15 cellular contexts compared by ENCODE assay signal in genomic region chr12:26648584-26648983, GRCh38.
A peak's percentile ranks its signal among the peaks of the same experiment; 100 is the strongest.
DNase-seq lines count a peak whose midpoint lies in the region; FAIRE-seq and TF ChIP-seq lines count a peak whose summit lies in the region.
"Had no signal": no experiment of that assay in that cellular context is flagged by ENCODE, and none has a peak within 500 bp of the region (broad histone marks: within the 10 kb centered on the region; RNA-seq: fewer than 3 reads in every experiment).

No MANE protein-coding gene starts in this region.

- H3K4me1 ChIP-seq in GM23248 (ENCODE audit: insufficient read depth) (peaks cover 26% of the 10 kb centered on the region), skeletal muscle satellite cell (ENCODE audit: control insufficient read depth, insufficient read depth, low read length) (peaks cover 27% of the 10 kb centered on the region), small intestine (ENCODE audit: control insufficient read depth in 2 of 2, insufficient read depth in 1 of 2, low read depth in 1 of 2, low read length in 1 of 2) (no peaks in the 10 kb centered on the region)
- no peaks in the 10 kb centered on the region for H3K4me1 ChIP-seq in CD8-positive, alpha-beta memory T cell (ENCODE audit: insufficient read depth, low read length)

- no peaks in the 10 kb centered on the region for H3K9me2 ChIP-seq in GM23248 (ENCODE audit: insufficient read depth)

- H3K36me3 ChIP-seq in GM23248 (ENCODE audit: low read depth), result no peaks in the 10 kb centered on the region
- no peaks in the 10 kb centered on the region for H3K36me3 ChIP-seq in skeletal muscle satellite cell (ENCODE audit: insufficient read depth, low read length)
- H3K36me3 ChIP-seq in WERI-Rb-1, result no peaks in the 10 kb centered on the region
- peaks cover 0 to 3% of the 10 kb centered on the region in 2 donors for H3K36me3 ChIP-seq in small intestine (ENCODE audit: control insufficient read depth in 2 of 2, insufficient read depth in 2 of 2, low read length in 2 of 2)
- no peaks in the 10 kb centered on the region for H3K36me3 ChIP-seq in CD8-positive, alpha-beta memory T cell (ENCODE audit: insufficient read depth, low read length)

- peak overlapping the region; percentile 54 for H3K4me2 ChIP-seq in GM23248 (ENCODE audit: unreplicated experiment)
- H3K4me2 ChIP-seq in skeletal muscle satellite cell (ENCODE audit: low read length), result peak overlapping the region; percentile 60

- in situ Hi-C loops in GM23248 (cut with MboI), result no loop called here

- H3K9me3 Mint-ChIP-seq in CD8-positive, alpha-beta memory T cell, result peaks cover 0 to 8% (median 4%) of the 10 kb centered on the region in 5 donors

- POLR2A ChIA-PET in CD8-positive, alpha-beta memory T cell (lab: Charles Lee), result no interaction called here

- TF ChIP-seq CTCF in fibroblast of the aortic adventitia (IDR thresholded peaks at IDR 0.05; ENCODE audit: insufficient read depth, low read length) (no peak), WERI-Rb-1 (IDR thresholded peaks at IDR 0.05; ENCODE audit: low read depth, low read length) (no peak)

- no peak overlapping the region for H3K4me3 ChIP-seq in GM23248
- no peak overlapping the region for H3K4me3 ChIP-seq in fibroblast of the aortic adventitia (ENCODE audit: low read depth, low read length)
- no peak overlapping the region for H3K4me3 ChIP-seq in skeletal muscle satellite cell (ENCODE audit: low read length)
- H3K4me3 ChIP-seq in WERI-Rb-1 (ENCODE audit: low read depth, low read length), result no peak overlapping the region
- H3K4me3 ChIP-seq in small intestine (ENCODE audit: low read depth in 1 of 2, low read length in 2 of 2), result no peak overlapping the region
- no peak overlapping the region for H3K4me3 ChIP-seq in CD8-positive, alpha-beta memory T cell (ENCODE audit: low read length)

- H3K36me3 Mint-ChIP-seq in CD8-positive, alpha-beta memory T cell, result peaks cover 34 to 53% (median 49%) of the 10 kb centered on the region in 3 donors

- H3K4me1 Mint-ChIP-seq in CD8-positive, alpha-beta memory T cell, result no peaks in the 10 kb centered on the region

- no peaks in the 10 kb centered on the region for H4K20me1 ChIP-seq in GM23248 (ENCODE audit: insufficient read depth)

- H3F3A ChIP-seq in GM23248 (ENCODE audit: insufficient read depth), result peaks cover 13% of the 10 kb centered on the region

- no peaks in the 10 kb centered on the region for H3K9me3 ChIP-seq in GM23248 (ENCODE audit: low read depth)
- no peaks in the 10 kb centered on the region for H3K9me3 ChIP-seq in skeletal muscle satellite cell (replicated peaks; ENCODE audit: low read length)
- H3K9me3 ChIP-seq in WERI-Rb-1 (ENCODE audit: severe bottlenecking), result no peaks in the 10 kb centered on the region
- H3K9me3 ChIP-seq in small intestine (ENCODE audit: control insufficient read depth, low read depth), result no peaks in the 10 kb centered on the region
- no peaks in the 10 kb centered on the region for H3K9me3 ChIP-seq in CD8-positive, alpha-beta memory T cell (ENCODE audit: low read length)

- no peak overlapping the region for H3K4me3 Mint-ChIP-seq in CD8-positive, alpha-beta memory T cell
- H3K4me3 Mint-ChIP-seq: effector memory CD8-positive, alpha-beta T cell; neural crest cell had no signal

- no peak overlapping the region for H3K9ac ChIP-seq in GM23248
- no peak overlapping the region for H3K9ac ChIP-seq in skeletal muscle satellite cell (ENCODE audit: low read depth, low read length)

- no peaks in the 10 kb centered on the region for H3K27me3 ChIP-seq in GM23248 (replicated peaks; ENCODE audit: insufficient read depth)
- no peaks in the 10 kb centered on the region for H3K27me3 ChIP-seq in skeletal muscle satellite cell (ENCODE audit: control insufficient read depth, insufficient read depth, low read length)
- H3K27me3 ChIP-seq in WERI-Rb-1 (ENCODE audit: insufficient read depth, low read depth, severe bottlenecking), result no peaks in the 10 kb centered on the region
- no peaks in the 10 kb centered on the region for H3K27me3 ChIP-seq in small intestine (ENCODE audit: control insufficient read depth in 2 of 2, insufficient read depth in 2 of 2, low read length in 2 of 2)
- no peaks in the 10 kb centered on the region for H3K27me3 ChIP-seq in CD8-positive, alpha-beta memory T cell (ENCODE audit: insufficient read depth, low read length, poor library complexity, severe bottlenecking)

- CTCF ChIA-PET in CD8-positive, alpha-beta memory T cell (lab: Charles Lee), result no interaction called here

- H2AFZ ChIP-seq in GM23248, result no peak overlapping the region

- H3K27ac ChIP-seq in GM23248 (0 out of 2 replicates have a peak overlapping the region, but pooled peaks have one; percentile 6), WERI-Rb-1 (no peak overlapping the region), small intestine (ENCODE audit: low read depth in 1 of 2, low read length in 1 of 2) (no peak overlapping the region)
- H3K27ac ChIP-seq in CD8-positive, alpha-beta memory T cell (ENCODE audit: low read depth, low read length), result no peak overlapping the region

- H3K27ac Mint-ChIP-seq in CD8-positive, alpha-beta memory T cell, result no peak overlapping the region
- H3K27ac Mint-ChIP-seq: effector memory CD8-positive, alpha-beta T cell had no signal

- WGBS in GM23248 (ENCODE audit: low coverage in 1 of 2, low lambda C conversion rate in 2 of 2, missing lambda C conversion rate in 2 of 2), 2 experiments, result 0% methylated on average over 1 of the region's 1 CpG
- 17 to 32% (median 26%) methylated on average over 1 of the region's 1 CpG for WGBS in small intestine, 3 donors

- FAIRE-seq in small intestine (lab: Jason Lieb, UNC), result no peak
- FAIRE-seq: islet of Langerhans had no signal

- DNase-seq in GM23248 (peak; percentile 90), T1000 (lab: John Stamatoyannopoulos, UW) (peak; percentile 37), fibroblast of the aortic adventitia (ENCODE audit: low read depth) (peak; percentile 96), WERI-Rb-1 (no peak), small intestine (no peak), NCI-H2171 treated with DMSO at 0.1 percent for 48 hours (lab: John Stamatoyannopoulos, UW) (no peak)
- no peak for DNase-seq in CD8-positive, alpha-beta memory T cell
- DNase-seq: activated CD4-positive, CD25-positive, alpha-beta regulatory T cell treated with anti-CD3 and anti-CD28 coated beads, Interleukin-2, amount 50 U/mL, for 72 hours; activated effector memory CD4-positive, alpha-beta T cell treated with anti-CD3 and anti-CD28 coated beads, Interleukin-2, amount 50 U/mL, for 16 hours; DMS79 treated with DMSO at 0.1 percent for 48 hours; effector memory CD8-positive, alpha-beta T cell; stimulated activated CD4-positive, alpha-beta T cell treated with anti-CD3 and anti-CD28 coated beads, Interleukin-4, amount 100 ng/mL, for 1 hour had no signal

- H3K27me3 Mint-ChIP-seq in CD8-positive, alpha-beta memory T cell, result no peaks in the 10 kb centered on the region
- H3K27me3 Mint-ChIP-seq: effector memory CD8-positive, alpha-beta T cell had no signal

- no peaks in the 10 kb centered on the region for H3K79me2 ChIP-seq in GM23248 (ENCODE audit: insufficient read depth)

Comparison
In these comparisons a context has a peak if more than half of its experiments do, and no peak if none do; other contexts are left out.
1. DNase-seq: peak in GM23248 (single experiment), T1000 (single experiment) and fibroblast of the aortic adventitia (single experiment); none in WERI-Rb-1 (single experiment), small intestine (single experiment), NCI-H2171 treated with DMSO at 0.1 percent for 48 hours (single experiment) and CD8-positive, alpha-beta memory T cell (0 of 5).